1 cellular context compared by ENCODE assay signal in genomic region chr5:179823937-179824744, GRCh38.
TF ChIP-seq lines count a peak whose summit lies in the region.

No MANE protein-coding gene starts in this region.

TF ChIP-seq in liver, 16 proteins besides CTCF, POLR2A, EP300 and RAD21 (continued from another document):
- no peak for TF ChIP-seq REST (IDR thresholded peaks at IDR 0.05)
- no peak for TF ChIP-seq HNF4G (IDR thresholded peaks at IDR 0.05)
- no peak for TF ChIP-seq SP1 (IDR thresholded peaks at IDR 0.05)
- TF ChIP-seq ZBTB33 (IDR thresholded peaks at IDR 0.05): no peak
- TF ChIP-seq TAF1 (conservative IDR thresholded peaks at IDR 0.05): no peak
- TF ChIP-seq HNF4A (conservative IDR thresholded peaks at IDR 0.05): no peak
- no peak for TF ChIP-seq JUND (IDR thresholded peaks at IDR 0.05)
